ENCODE assay signal across 33 cellular contexts in the genomic region with DNA sequence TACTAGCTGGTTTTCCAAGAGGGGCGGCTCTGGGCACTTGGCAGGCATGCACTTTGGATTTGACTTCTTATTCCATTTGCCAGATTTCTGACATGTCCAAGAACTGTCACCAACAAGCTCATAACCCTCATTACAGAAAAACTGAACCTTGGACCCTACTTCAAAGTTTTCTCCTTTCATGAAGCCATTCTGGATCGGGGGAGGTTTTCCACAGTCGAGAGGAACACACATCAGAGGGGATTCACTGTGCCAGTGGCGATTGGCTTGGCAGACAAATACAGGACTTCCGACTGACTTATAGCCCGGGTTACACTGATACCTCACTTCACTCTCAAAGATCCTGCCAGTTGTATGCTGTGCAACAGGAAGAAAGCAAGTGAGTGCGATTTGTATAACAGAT.
A peak's percentile ranks its signal among the peaks of the same experiment; 100 is the strongest.
DNase-seq lines count a peak whose midpoint lies in the region; ATAC-seq, FAIRE-seq and TF ChIP-seq lines count a peak whose summit lies in the region.
"Had no signal": no experiment of that assay in that cellular context is flagged by ENCODE, and none has a peak within 500 bp of the region (broad histone marks: within the 10 kb centered on the region; RNA-seq: fewer than 3 reads in every experiment).

No MANE protein-coding gene starts in this region.

- peak; percentile 8 for DNase-seq in HuH-7 (ENCODE audit: low spot score)
- no peak for DNase-seq in left lobe of liver (ENCODE audit: low spot score)
- DNase-seq in small intestine = peak; percentile 15
- no peak for DNase-seq in D341Med (ENCODE audit: low spot score)
- no peak for DNase-seq in Right ventricle myocardium superior
- DNase-seq in colonic mucosa = no peak
- DNase-seq: 8988T; ACHN; AML-193; BE2C; C1 segment of cervical spinal cord; Caco-2; Calu3; CD4-positive, alpha-beta memory T cell; CD4-positive, alpha-beta T cell; CD4-positive, CD25-positive, alpha-beta regulatory T cell; CD8-positive, alpha-beta memory T cell; CD8-positive, alpha-beta T cell; COR-L47; DMS 273 treated with DMSO at 0.1 percent for 48 hours; DMS153; DMS53; DMS79; DMS79 treated with DMSO at 0.1 percent for 48 hours; DND-41; EL had no signal

- no peak for TF ChIP-seq CTCF in colonic mucosa (IDR thresholded peaks at IDR 0.05)

- no peaks in the 10 kb centered on the region for H3K36me3 ChIP-seq in small intestine (ENCODE audit: control insufficient read depth in 2 of 2, insufficient read depth in 2 of 2, low read length in 2 of 2)
- H3K36me3 ChIP-seq in colonic mucosa = no peaks in the 10 kb centered on the region
- H3K36me3 ChIP-seq: BE2C; BLaER1; BLaER1 treated with 17β-estradiol and CSF1 and Interleukin-3, amounts not matched to agents 10 nM and 100 nM had no signal

- H3K4me3 ChIP-seq in small intestine (ENCODE audit: low read depth in 1 of 2, low read length in 2 of 2) (no peak overlapping the region), colonic mucosa (no peak overlapping the region)
- H3K4me3 ChIP-seq: A549; BLaER1; BLaER1 treated with 17β-estradiol and CSF1 and Interleukin-3, amounts not matched to agents 10 nM and 100 nM had no signal

- H3K9ac ChIP-seq in colonic mucosa (ENCODE audit: low read depth in 2 of 2, low read length in 2 of 2) = no peak overlapping the region
- H3K9ac ChIP-seq: BLaER1; BLaER1 treated with 17β-estradiol and CSF1 and Interleukin-3, amounts not matched to agents 10 nM and 100 nM had no signal

- H3K27ac ChIP-seq in small intestine (ENCODE audit: low read depth in 1 of 2, low read length in 1 of 2) (no peak overlapping the region), colonic mucosa (no peak overlapping the region)
- H3K27ac ChIP-seq: 22Rv1; A549; BLaER1; BLaER1 treated with 17β-estradiol and CSF1 and Interleukin-3, amounts not matched to agents 10 nM and 100 nM; C4-2B had no signal

- no peaks in the 10 kb centered on the region for H3K4me1 ChIP-seq in small intestine (ENCODE audit: control insufficient read depth in 2 of 2, insufficient read depth in 1 of 2, low read depth in 1 of 2, low read length in 1 of 2)
- no peaks in the 10 kb centered on the region for H3K4me1 ChIP-seq in colonic mucosa
- H3K4me1 ChIP-seq: A549; BE2C; BLaER1; BLaER1 treated with 17β-estradiol and CSF1 and Interleukin-3, amounts not matched to agents 10 nM and 100 nM; Caco-2 had no signal

- no peaks in the 10 kb centered on the region for H3K9me3 ChIP-seq in small intestine (ENCODE audit: control insufficient read depth, low read depth)
- H3K9me3 ChIP-seq in colonic mucosa = no peaks in the 10 kb centered on the region
- H3K9me3 ChIP-seq: A549; BE2C; BLaER1; BLaER1 treated with 17β-estradiol and CSF1 and Interleukin-3, amounts not matched to agents 10 nM and 100 nM; Caco-2 had no signal

- FAIRE-seq in small intestine (lab: Jason Lieb, UNC) = no peak
- FAIRE-seq: A204.1, A549, D721Med had no signal

- no peaks in the 10 kb centered on the region for H3K27me3 ChIP-seq in small intestine (ENCODE audit: control insufficient read depth in 2 of 2, insufficient read depth in 2 of 2, low read length in 2 of 2)
- no peaks in the 10 kb centered on the region for H3K27me3 ChIP-seq in colonic mucosa
- H3K27me3 ChIP-seq: BE2C; BLaER1; BLaER1 treated with 17β-estradiol and CSF1 and Interleukin-3, amounts not matched to agents 10 nM and 100 nM had no signal

- intact Hi-C loops in Right ventricle myocardium superior (cut with DNase I) (no loop called here), colonic mucosa (cut with DNase I) (no loop called here)

- WGBS in small intestine, 3 donors = 45 to 81% (median 60%) methylated on average over 7 of the region's 7 CpGs

- ATAC-seq in left lobe of liver (peak; percentile 44), Right ventricle myocardium superior (ENCODE audit: poor library complexity) (no peak)
- ATAC-seq: A549; CD8-positive, alpha-beta T cell had no signal

Comparison
In these comparisons a context has a peak if more than half of its experiments do, and no peak if none do; other contexts are left out.
1. DNase-seq: peak in HuH-7 (single experiment) and small intestine (single experiment); none in left lobe of liver (single experiment), D341Med (single experiment), Right ventricle myocardium superior (single experiment) and colonic mucosa (single experiment).